9 cellular contexts compared by ENCODE assay signal in genomic region chr15:85312925-85313324, GRCh38.
DNase-seq lines count a peak whose midpoint lies in the region; ATAC-seq and TF ChIP-seq lines count a peak whose summit lies in the region.
"Had no signal": no experiment of that assay in that cellular context is flagged by ENCODE, and none has a peak within 500 bp of the region (broad histone marks: within the 10 kb centered on the region; RNA-seq: fewer than 3 reads in every experiment).

No MANE protein-coding gene starts in this region.

- no peak overlapping the region for H3K4me3 ChIP-seq in DOHH2 (ENCODE audit: low read length)

- no peaks in the 10 kb centered on the region for H3K79me2 ChIP-seq in DOHH2 (ENCODE audit: control insufficient read depth, low read length)

- H3K9me3 ChIP-seq in DOHH2 (ENCODE audit: control insufficient read depth, insufficient read depth, low read length): no peaks in the 10 kb centered on the region

- peak overlapping the region; percentile 2 for H3K4me2 ChIP-seq in DOHH2 (ENCODE audit: low read length)

- peak; percentile 60 for DNase-seq in MV-4-11 (lab: John Stamatoyannopoulos, UW)
- DNase-seq in glomerular visceral epithelial cell (ENCODE audit: extremely low spot score): peak; percentile 29
- no peak for DNase-seq in HUDEP-2 (lab: John Stamatoyannopoulos, UW; ENCODE audit: unreplicated experiment in 76 of 76)
- DNase-seq in stimulated activated CD4-positive, alpha-beta T cell treated with anti-CD3 and anti-CD28 coated beads, Interleukin-1b, Interleukin-23, amount 100 ng/mL, for 48 hours: no peak
- DNase-seq: left colon had no signal

- H3K36me3 ChIP-seq in DOHH2 (ENCODE audit: control insufficient read depth, low read length): no peaks in the 10 kb centered on the region

- no peaks in the 10 kb centered on the region for H3F3A ChIP-seq in DOHH2 (ENCODE audit: control insufficient read depth, insufficient read depth)

- H4K20me1 ChIP-seq in DOHH2 (ENCODE audit: control insufficient read depth, insufficient read depth, low read depth, low read length): no peaks in the 10 kb centered on the region

- peak; percentile 17 for ATAC-seq in GM21528 (IDR thresholded peaks at IDR 0.05; ENCODE audit: low FRiP score, unreplicated experiment)
- no peak for ATAC-seq in HG02610 (IDR thresholded peaks at IDR 0.05; ENCODE audit: unreplicated experiment)
- ATAC-seq in HG02840 (IDR thresholded peaks at IDR 0.05; ENCODE audit: low FRiP score, unreplicated experiment): no peak
- ATAC-seq: left colon had no signal

- no peak for TF ChIP-seq CTCF in DOHH2 (IDR thresholded peaks at IDR 0.05; ENCODE audit: low read depth, low read length, poor library complexity, severe bottlenecking)

- no peaks in the 10 kb centered on the region for H3K9me2 ChIP-seq in DOHH2 (replicated peaks; ENCODE audit: control insufficient read depth, low read length)

- no peak overlapping the region for H3K27ac ChIP-seq in DOHH2 (ENCODE audit: low read depth, low read length)

- no peaks in the 10 kb centered on the region for H3K27me3 ChIP-seq in DOHH2 (ENCODE audit: control insufficient read depth, low read length)

- peaks cover 26% of the 10 kb centered on the region for H3K4me1 ChIP-seq in DOHH2 (ENCODE audit: control insufficient read depth, low read length)

Comparison
In these comparisons a context has a peak if more than half of its experiments do, and no peak if none do; other contexts are left out.
1. DNase-seq: peak in MV-4-11 (single experiment) and glomerular visceral epithelial cell (single experiment); none in HUDEP-2 (0 of 76) and stimulated activated CD4-positive, alpha-beta T cell treated with anti-CD3 and anti-CD28 coated beads, Interleukin-1b, Interleukin-23, amount 100 ng/mL, for 48 hours (single experiment).